In genomic region chr15:95265419-95265997, GRCh38 we compare ENCODE assay signal across 18 cellular contexts.
A peak's percentile ranks its signal among the peaks of the same experiment; 100 is the strongest.
DNase-seq lines count a peak whose midpoint lies in the region; ATAC-seq and TF ChIP-seq lines count a peak whose summit lies in the region.
"Had no signal": no experiment of that assay in that cellular context is flagged by ENCODE, and none has a peak within 500 bp of the region (broad histone marks: within the 10 kb centered on the region; RNA-seq: fewer than 3 reads in every experiment).

No MANE protein-coding gene starts in this region.

- 84 to 94% methylated on average over 3 of the region's 3 CpGs for WGBS in GM23248 (ENCODE audit: low coverage in 1 of 2, low lambda C conversion rate in 2 of 2, missing lambda C conversion rate in 2 of 2), 2 experiments
- 18% methylated on average over 3 of the region's 3 CpGs for WGBS in right lobe of liver (ENCODE audit: insufficient coverage, low coverage, low lambda C conversion rate, missing lambda C conversion rate)

- intact Hi-C loops in PC-9 (cut with micrococcal nuclease; ENCODE audit: unreplicated experiment) = no loop called here
- intact Hi-C loops in right lobe of liver (cut with DNase I) = no loop called here

- POLR2A ChIA-PET in PC-9 (lab: Charles Lee; ENCODE audit: unreplicated experiment) = no interaction called here

- H3F3A ChIP-seq in GM23248 (ENCODE audit: insufficient read depth) = peaks cover 42% of the 10 kb centered on the region
- no peaks in the 10 kb centered on the region for H3F3A ChIP-seq in PC-9 (ENCODE audit: insufficient read depth, low read depth)

- no peaks in the 10 kb centered on the region for H3K9me3 ChIP-seq in GM23248 (ENCODE audit: low read depth)
- H3K9me3 ChIP-seq in PC-9 (ENCODE audit: insufficient read depth, low read depth) = no peaks in the 10 kb centered on the region; the same call in 1 of the 2 replicates
- no peaks in the 10 kb centered on the region for H3K9me3 ChIP-seq in right lobe of liver
- H3K9me3 ChIP-seq in stomach smooth muscle (ENCODE audit: control insufficient read depth in 2 of 2, low read length in 2 of 2) = no peaks in the 10 kb centered on the region
- H3K9me3 ChIP-seq: HAP-1, SJSA1 had no signal

- H3K4me1 ChIP-seq in GM23248 (ENCODE audit: insufficient read depth) (peaks cover 58% of the 10 kb centered on the region), PC-9 (replicated peaks; ENCODE audit: insufficient read depth) (no peaks in the 10 kb centered on the region), right lobe of liver (no peaks in the 10 kb centered on the region), stomach smooth muscle (ENCODE audit: control insufficient read depth, insufficient read depth, low read length) (peaks cover 9% of the 10 kb centered on the region)
- H3K4me1 ChIP-seq: HAP-1 had no signal

- H3K27me3 ChIP-seq in GM23248 (replicated peaks; ENCODE audit: insufficient read depth) (no peaks in the 10 kb centered on the region), PC-9 (ENCODE audit: insufficient read depth, low read depth) (no peaks in the 10 kb centered on the region), right lobe of liver (no peaks in the 10 kb centered on the region), stomach smooth muscle (ENCODE audit: control insufficient read depth in 1 of 2, insufficient read depth in 2 of 2, low read length in 2 of 2) (no peaks in the 10 kb centered on the region)
- H3K27me3 ChIP-seq: SJSA1 had no signal

- H4K20me1 ChIP-seq in GM23248 (ENCODE audit: insufficient read depth) (no peaks in the 10 kb centered on the region), PC-9 (ENCODE audit: insufficient read depth) (no peaks in the 10 kb centered on the region)

- H3K79me2 ChIP-seq in GM23248 (ENCODE audit: insufficient read depth) = no peaks in the 10 kb centered on the region
- H3K79me2 ChIP-seq in PC-9 (ENCODE audit: low read depth) = no peaks in the 10 kb centered on the region

- H3K4me3 ChIP-seq in GM23248 = no peak overlapping the region
- H3K4me3 ChIP-seq in PC-9 = no peak overlapping the region
- H3K4me3 ChIP-seq in right lobe of liver = no peak overlapping the region
- no peak overlapping the region for H3K4me3 ChIP-seq in stomach smooth muscle (ENCODE audit: low read length in 2 of 2)
- H3K4me3 ChIP-seq: dorsolateral prefrontal cortex, HAP-1, SJSA1 had no signal

- no peaks in the 10 kb centered on the region for H3K36me3 ChIP-seq in GM23248 (ENCODE audit: low read depth)
- no peaks in the 10 kb centered on the region for H3K36me3 ChIP-seq in PC-9 (ENCODE audit: low read depth)
- H3K36me3 ChIP-seq in right lobe of liver = no peaks in the 10 kb centered on the region
- no peaks in the 10 kb centered on the region for H3K36me3 ChIP-seq in stomach smooth muscle (ENCODE audit: control insufficient read depth in 2 of 2, insufficient read depth in 2 of 2, low read length in 2 of 2)
- H3K36me3 ChIP-seq: HAP-1, SJSA1 had no signal

- peak overlapping the region; percentile 57; the same call in 1 of the 2 replicates for H2AFZ ChIP-seq in GM23248
- H2AFZ ChIP-seq in PC-9 = 0 out of 2 replicates have a peak overlapping the region, but pooled peaks have one; percentile 22

- no peaks in the 10 kb centered on the region for H3K9me2 ChIP-seq in GM23248 (ENCODE audit: insufficient read depth)
- no peaks in the 10 kb centered on the region for H3K9me2 ChIP-seq in PC-9 (ENCODE audit: insufficient read depth)

- in situ Hi-C loops in GM23248 (cut with MboI) = loop anchor here (10.0 to 25.0 kb wide), 3 partner anchors 1079 to 1972 kb away; no protein-coding TSS in a partner anchor

- no TSS peak for BruUV-seq in PC-9 (replicated peaks; lab: Mats Ljungman, UMichigan)

- ATAC-seq in right lobe of liver = peak in 1 of 4 donors; percentile 61
- ATAC-seq: T-helper 17 cell had no signal

- DNase-seq in GM23248 (no peak), PC-9 (no peak), right lobe of liver (no peak), SHP77 treated with DMSO at 0.1 percent for 48 hours (lab: John Stamatoyannopoulos, UW) (no peak), NOMO-1 (lab: John Stamatoyannopoulos, UW; ENCODE audit: unreplicated experiment in 2 of 2) (no peak), NCI-H446 (lab: John Stamatoyannopoulos, UW) (no peak)
- DNase-seq: activated naive CD8-positive, alpha-beta T cell treated with anti-CD3 and anti-CD28 coated beads for 36 hours; AML-193; dorsolateral prefrontal cortex; glutamatergic neuron; immature natural killer cell; naive B cell; NCI-H1930; NCI-H510A; T-helper 17 cell had no signal

- peak; percentile 33 for TF ChIP-seq POLR2A in right lobe of liver (IDR thresholded peaks at IDR 0.05)

- CTCF ChIA-PET in PC-9 (lab: Charles Lee) = no interaction called here

- TF ChIP-seq CTCF in PC-9 (conservative IDR thresholded peaks at IDR 0.05) (no peak), right lobe of liver (IDR thresholded peaks at IDR 0.05) (no peak)

- H3K4me2 ChIP-seq in GM23248 (ENCODE audit: unreplicated experiment) = peak overlapping the region; percentile 56
- H3K4me2 ChIP-seq in PC-9 = no peak overlapping the region

- H3K9ac ChIP-seq in GM23248 = no peak overlapping the region
- no peak overlapping the region for H3K9ac ChIP-seq in stomach smooth muscle (ENCODE audit: low read length in 2 of 2)

- H3K27ac ChIP-seq in GM23248 (peak overlapping the region; percentile 40; the same call in 1 of the 2 replicates), PC-9 (no peak overlapping the region), right lobe of liver (peak overlapping the region in 1 of 3 donors; percentile 9), stomach smooth muscle (ENCODE audit: low read length) (peak overlapping the region; percentile 31)
- H3K27ac ChIP-seq: SJSA1 had no signal
